ENCODE assay signal across 28 cellular contexts in genomic region chr12:34108967-34109366, GRCh38.
"Had no signal": no experiment of that assay in that cellular context is flagged by ENCODE, and none has a peak within 500 bp of the region (broad histone marks: within the 10 kb centered on the region; RNA-seq: fewer than 3 reads in every experiment).

No MANE protein-coding gene starts in this region.

- H3K36me3 Mint-ChIP-seq: naive thymus-derived CD4-positive, alpha-beta T cell; natural killer cell; neural progenitor cell; stimulated activated naive B cell treated with anti-CD40 and anti-IgM and Interleukin-4, amounts not matched to agents 10 μg/mL and 1 μg/mL and 100 μg/mL, for 72 hours had no signal

- FAIRE-seq: small intestine had no signal

- H3K4me2 ChIP-seq: neural progenitor cell had no signal

- H3K4me1 Mint-ChIP-seq: naive thymus-derived CD4-positive, alpha-beta T cell; natural killer cell; nephron; neural progenitor cell; stimulated activated naive B cell treated with anti-CD40 and anti-IgM and Interleukin-4, amounts not matched to agents 10 μg/mL and 1 μg/mL and 100 μg/mL, for 72 hours had no signal

- H3K9me3 ChIP-seq: ovary, psoas muscle, right lobe of liver, sigmoid colon, thoracic aorta, thyroid gland, tibial nerve, upper lobe of left lung, vagina had no signal

- H3K27ac ChIP-seq: neural progenitor cell, ovary, parathyroid adenoma, psoas muscle, right lobe of liver, sigmoid colon, stomach, thoracic aorta, thyroid gland, tibial nerve, upper lobe of left lung, vagina had no signal

- H3K27me3 ChIP-seq: neural progenitor cell, ovary, right lobe of liver, thyroid gland had no signal

- H3K79me2 ChIP-seq: parathyroid adenoma had no signal

- H3K36me3 ChIP-seq: neural progenitor cell, ovary, right lobe of liver, sigmoid colon, stomach, thoracic aorta, thyroid gland, tibial nerve, upper lobe of left lung, vagina had no signal

- H3K27me3 Mint-ChIP-seq: progenitor cell of endocrine pancreas had no signal

- H3K4me1 ChIP-seq: neural progenitor cell, parathyroid adenoma, psoas muscle, thyroid gland, vagina had no signal

- H3K27ac Mint-ChIP-seq: naive thymus-derived CD4-positive, alpha-beta T cell; natural killer cell; nephron; neural progenitor cell; progenitor cell of endocrine pancreas; stimulated activated naive B cell treated with anti-CD40 and anti-IgM and Interleukin-4, amounts not matched to agents 10 μg/mL and 1 μg/mL and 100 μg/mL, for 72 hours; stimulated activated naive CD8-positive, alpha-beta T cell treated with anti-CD3 and anti-CD28 coated beads, Interleukin-15, Interleukin-2, amounts not matched to agents 100 ng/mL and 50 ng/mL, for 24 hours had no signal

- H2AFZ ChIP-seq: neural progenitor cell had no signal

- DNase-seq: naive thymus-derived CD4-positive, alpha-beta T cell; natural killer cell; occipital lobe; ovary; right cardiac atrium; sigmoid colon; small intestine; stimulated activated CD4-positive, alpha-beta T cell treated with anti-CD3 and anti-CD28 coated beads, Interleukin-12 subunit alpha, Interleukin-12 subunit beta, amount 100 ng/mL, for 4 hours; stimulated activated CD4-positive, alpha-beta T cell treated with anti-CD3 and anti-CD28 coated beads, Interleukin-1b, Interleukin-23, amount 100 ng/mL, for 48 hours; stimulated activated CD4-positive, alpha-beta T cell treated with anti-CD3 and anti-CD28 coated beads, Interleukin-4, amount 100 ng/mL, for 1 hour; stimulated activated CD4-positive, alpha-beta T cell treated with anti-CD3 and anti-CD28 coated beads, Interleukin-4, amount 100 ng/mL, for 4 hours; stimulated activated CD8-positive, alpha-beta memory T cell treated with anti-CD3 and anti-CD28 coated beads, Interleukin-4, amount 100 ng/mL, for 48 hours; stimulated activated naive B cell treated with anti-CD40 and anti-IgM and Interleukin-4, amounts not matched to agents 10 μg/mL and 1 μg/mL and 100 μg/mL, for 72 hours; stimulated activated naive CD4-positive, alpha-beta T cell treated with Interleukin-2 at 50 U/mL for 16 hours; stomach; thyroid gland; trophoblast cell had no signal

- H3K9me3 Mint-ChIP-seq: naive thymus-derived CD4-positive, alpha-beta T cell; natural killer cell; stimulated activated naive B cell treated with anti-CD40 and anti-IgM and Interleukin-4, amounts not matched to agents 10 μg/mL and 1 μg/mL and 100 μg/mL, for 72 hours; stimulated activated naive CD8-positive, alpha-beta T cell treated with anti-CD3 and anti-CD28 coated beads, Interleukin-15, Interleukin-2, amounts not matched to agents 100 ng/mL and 50 ng/mL, for 24 hours had no signal

- ATAC-seq: natural killer cell, psoas muscle had no signal

- H3K4me3 ChIP-seq: neural progenitor cell, ovary, psoas muscle, right lobe of liver, sigmoid colon, stomach, thoracic aorta, thyroid gland, tibial nerve, upper lobe of left lung, vagina had no signal

- H3K9ac ChIP-seq: neural progenitor cell, parathyroid adenoma had no signal

- H3K4me3 Mint-ChIP-seq: naive thymus-derived CD4-positive, alpha-beta T cell; natural killer cell; nephron; neural progenitor cell; stimulated activated naive B cell treated with anti-CD40 and anti-IgM and Interleukin-4, amounts not matched to agents 10 μg/mL and 1 μg/mL and 100 μg/mL, for 72 hours; stimulated activated naive CD8-positive, alpha-beta T cell treated with anti-CD3 and anti-CD28 coated beads, Interleukin-15, Interleukin-2, amounts not matched to agents 100 ng/mL and 50 ng/mL, for 24 hours had no signal
